In the genomic region with DNA sequence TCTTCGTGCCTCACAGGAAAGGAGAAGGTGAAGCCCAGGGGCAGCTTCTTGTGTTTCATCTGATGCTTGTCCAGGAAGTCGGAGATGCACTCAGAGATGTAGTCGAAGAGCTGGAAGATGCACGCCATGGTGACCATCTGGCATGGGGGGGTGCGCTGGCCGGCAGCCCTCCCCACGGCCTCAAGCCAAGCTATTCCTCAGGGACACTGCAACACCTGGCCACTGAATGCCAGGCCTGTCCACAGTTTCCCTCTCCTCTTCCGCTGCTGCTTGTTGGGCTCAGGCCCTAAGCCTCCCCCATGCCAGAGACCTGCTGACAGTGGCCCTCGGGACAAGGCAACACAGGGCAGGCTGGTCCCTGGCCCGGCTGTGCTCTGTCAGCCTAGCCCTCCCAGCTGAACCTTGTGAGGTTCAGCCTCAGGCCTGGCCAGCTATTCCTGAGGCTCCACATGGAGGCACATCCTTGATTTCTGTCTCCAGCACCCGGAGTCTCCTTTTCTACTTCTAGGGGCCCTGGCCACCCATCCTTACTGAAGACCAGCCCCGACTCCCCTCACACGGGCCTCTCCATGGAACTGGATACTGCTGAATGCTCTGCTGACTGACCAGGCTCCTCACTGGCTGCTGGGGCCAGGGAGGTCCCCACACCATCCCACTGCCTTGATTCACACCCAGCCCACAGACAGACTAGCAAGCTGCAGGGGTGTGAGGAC, we compare ENCODE assay signal across 25 cellular contexts. TPM values are rescaled to one million over a fixed set of nuclear protein-coding genes. Genes with fewer than 3 reads are reported as not detected.
DNase-seq lines count a peak whose midpoint lies in the region; ATAC-seq and TF ChIP-seq lines count a peak whose summit lies in the region.
"Had no signal": no experiment of that assay in that cellular context is flagged by ENCODE, and none has a peak within 500 bp of the region (broad histone marks: within the 10 kb centered on the region; RNA-seq: fewer than 3 reads in every experiment).

No MANE protein-coding gene starts in this region.

- CTCF ChIA-PET in WTC11 (lab: Charles Lee), result interaction anchor here (1.4 kb wide), 1 partner anchor 79 kb away, joined by 4 read pairs; no protein-coding TSS in a partner anchor

- H3K4me1 Mint-ChIP-seq in WTC11, result peaks cover 15% of the 10 kb centered on the region
- peaks cover 6 to 24% of the 10 kb centered on the region in 2 donors for H3K4me1 Mint-ChIP-seq in stimulated activated naive B cell treated with anti-CD40 and anti-IgM and Interleukin-4, amounts not matched to agents 10 μg/mL and 1 μg/mL and 100 μg/mL, for 72 hours
- H3K4me1 Mint-ChIP-seq: natural killer cell had no signal

- H3K9me3 Mint-ChIP-seq in WTC11, result no peaks in the 10 kb centered on the region
- no peaks in the 10 kb centered on the region for H3K9me3 Mint-ChIP-seq in stimulated activated naive B cell treated with anti-CD40 and anti-IgM and Interleukin-4, amounts not matched to agents 10 μg/mL and 1 μg/mL and 100 μg/mL, for 72 hours
- H3K9me3 Mint-ChIP-seq: activated B cell treated with CpG ODN at 0.5 μM for 24 hours; activated naive CD8-positive, alpha-beta T cell treated with anti-CD3 and anti-CD28 coated beads for 36 hours; CD14-positive monocyte; natural killer cell had no signal

- H3K27ac Mint-ChIP-seq in WTC11, result no peak overlapping the region
- peak overlapping the region; percentile 60 for H3K27ac Mint-ChIP-seq in stimulated activated naive B cell treated with anti-CD40 and anti-IgM and Interleukin-4, amounts not matched to agents 10 μg/mL and 1 μg/mL and 100 μg/mL, for 72 hours
- H3K27ac Mint-ChIP-seq: activated B cell treated with CpG ODN at 0.5 μM for 24 hours; activated naive CD8-positive, alpha-beta T cell treated with anti-CD3 and anti-CD28 coated beads for 36 hours; CD14-positive monocyte; natural killer cell had no signal

- POLR2A ChIA-PET in WTC11 (lab: Charles Lee), result no interaction called here

- no peaks in the 10 kb centered on the region for H3K36me3 Mint-ChIP-seq in WTC11
- H3K36me3 Mint-ChIP-seq in stimulated activated naive B cell treated with anti-CD40 and anti-IgM and Interleukin-4, amounts not matched to agents 10 μg/mL and 1 μg/mL and 100 μg/mL, for 72 hours, result no peaks in the 10 kb centered on the region
- H3K36me3 Mint-ChIP-seq: activated naive CD8-positive, alpha-beta T cell treated with anti-CD3 and anti-CD28 coated beads for 36 hours; CD14-positive monocyte; natural killer cell had no signal

- H3K27me3 Mint-ChIP-seq in WTC11 (ENCODE audit: low read depth), result peaks cover 12% of the 10 kb centered on the region
- H3K27me3 Mint-ChIP-seq in stimulated activated naive B cell treated with anti-CD40 and anti-IgM and Interleukin-4, amounts not matched to agents 10 μg/mL and 1 μg/mL and 100 μg/mL, for 72 hours, result no peaks in the 10 kb centered on the region
- H3K27me3 Mint-ChIP-seq: activated B cell treated with CpG ODN at 0.5 μM for 24 hours; activated naive CD8-positive, alpha-beta T cell treated with anti-CD3 and anti-CD28 coated beads for 36 hours had no signal

- no peak overlapping the region for H3K4me3 Mint-ChIP-seq in WTC11
- no peak overlapping the region for H3K4me3 Mint-ChIP-seq in stimulated activated naive B cell treated with anti-CD40 and anti-IgM and Interleukin-4, amounts not matched to agents 10 μg/mL and 1 μg/mL and 100 μg/mL, for 72 hours
- H3K4me3 Mint-ChIP-seq: activated B cell treated with CpG ODN at 0.5 μM for 24 hours; activated naive CD8-positive, alpha-beta T cell treated with anti-CD3 and anti-CD28 coated beads for 36 hours; CD14-positive monocyte; natural killer cell had no signal

- DNase-seq in NCI-H524 (lab: John Stamatoyannopoulos, UW), result peak; percentile 49 to 68
- DNase-seq in NCI-H524 treated with DMSO at 0.1 percent for 48 hours (lab: John Stamatoyannopoulos, UW), result no peak
- peak; percentile 3 for DNase-seq in WTC11 (ENCODE audit: low spot score)
- DNase-seq in left kidney (ENCODE audit: low read depth, low spot score), result peak; percentile 39
- DNase-seq in stimulated activated naive B cell treated with anti-CD40 and anti-IgM and Interleukin-4, amounts not matched to agents 10 μg/mL and 1 μg/mL and 100 μg/mL, for 72 hours, result no peak
- no peak for DNase-seq in NCI-H1105 treated with DMSO at 0.1 percent for 48 hours (lab: John Stamatoyannopoulos, UW)
- DNase-seq: activated naive CD8-positive, alpha-beta T cell treated with anti-CD3 and anti-CD28 coated beads for 36 hours; DND-41; natural killer cell; NCI-H510A; SHP77 treated with DMSO at 0.1 percent for 48 hours; stimulated activated CD4-positive, alpha-beta T cell treated with anti-CD3 and anti-CD28 coated beads, Interleukin-2, amount 100 ng/mL, for 48 hours; SW 1271; upper lobe of right lung had no signal

- ATAC-seq in WTC11 (no peak), HG03442 (IDR thresholded peaks at IDR 0.05; ENCODE audit: unreplicated experiment) (no peak), HG02884 (IDR thresholded peaks at IDR 0.05; ENCODE audit: unreplicated experiment) (no peak)
- ATAC-seq in stimulated activated naive B cell treated with anti-CD40 and anti-IgM and Interleukin-4, amounts not matched to agents 10 μg/mL and 1 μg/mL and 100 μg/mL, for 72 hours (replicated peaks), result no peak
- ATAC-seq: natural killer cell, pancreas, upper lobe of right lung had no signal

- TF ChIP-seq CTCF in WTC11 (IDR thresholded peaks at IDR 0.05), result no peak

TF ChIP-seq in WTC11, 78 proteins besides CTCF, POLR2A, EP300 and RAD21 (continues in another document):
- no peak for TF ChIP-seq ERG (CRISPR knock-in tag; IDR thresholded peaks at IDR 0.05)
- no peak for TF ChIP-seq IRF1 (CRISPR knock-in tag; IDR thresholded peaks at IDR 0.05)
- TF ChIP-seq, protein P1, sequence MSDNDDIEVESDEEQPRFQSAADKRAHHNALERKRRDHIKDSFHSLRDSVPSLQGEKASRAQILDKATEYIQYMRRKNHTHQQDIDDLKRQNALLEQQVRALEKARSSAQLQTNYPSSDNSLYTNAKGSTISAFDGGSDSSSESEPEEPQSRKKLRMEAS (CRISPR knock-in tag; IDR thresholded peaks at IDR 0.05), result no peak
- no peak for TF ChIP-seq ARID4B (CRISPR knock-in tag; IDR thresholded peaks at IDR 0.05; ENCODE audit: borderline replicate concordance)
- TF ChIP-seq SMAD4 (CRISPR knock-in tag; IDR thresholded peaks at IDR 0.05), result no peak

RNA-seq across cellular contexts. Expression of gene MYL7, which starts 10.0 kb away (rescaled TPM):
- 0.39 to 1.6 TPM (median 0.90 TPM) in 3 replicates for total RNA-seq in WTC11 (2021)
- total RNA-seq: activated B cell treated with CpG ODN at 0.5 μM for 24 hours; activated naive CD8-positive, alpha-beta T cell treated with anti-CD3 and anti-CD28 coated beads for 36 hours; ascending aorta; glomerular endothelial cell; GM23248; liver; mononuclear cell; natural killer cell; Peyer's patch had no signal

RNA-seq across cellular contexts. Expression of gene POLD2, which starts 27.8 kb away (rescaled TPM):
- 140 to 154 TPM (median 146 TPM) in 3 replicates for total RNA-seq in WTC11 (2021)

RNA-seq across cellular contexts. Expression of gene GCK, which starts 38.1 kb away (rescaled TPM):
- 3.3 to 5.1 TPM (median 4.5 TPM) in 3 replicates for total RNA-seq in WTC11 (2021)
- total RNA-seq: natural killer cell, Peyer's patch had no signal

RNA-seq across cellular contexts. Expression of gene AEBP1, which starts 47.0 kb away (rescaled TPM):
- total RNA-seq in WTC11 (2021), result 50.8 to 55.5 TPM (median 52.4 TPM) in 3 replicates

RNA-seq across cellular contexts. Expression of gene YKT6, which starts 49.7 kb away (rescaled TPM):
- total RNA-seq in WTC11 (2021), result 82.2 to 102 TPM (median 83.7 TPM) in 3 replicates

Comparison
In these comparisons a context has a peak if more than half of its experiments do, and no peak if none do; other contexts are left out.
1. DNase-seq: peak in NCI-H524 (2 of 2), WTC11 (single experiment) and left kidney (single experiment); none in NCI-H524 treated with DMSO at 0.1 percent for 48 hours (single experiment), stimulated activated naive B cell treated with anti-CD40 and anti-IgM and Interleukin-4, amounts not matched to agents 10 μg/mL and 1 μg/mL and 100 μg/mL, for 72 hours (single experiment) and NCI-H1105 treated with DMSO at 0.1 percent for 48 hours (single experiment).